8 cellular contexts compared by ENCODE assay signal in genomic region chr19:2720777-2721569, GRCh38. TPM values are rescaled to one million over a fixed set of nuclear protein-coding genes. Genes with fewer than 3 reads are reported as not detected.
DNase-seq lines count a peak whose midpoint lies in the region; ATAC-seq, FAIRE-seq and TF ChIP-seq lines count a peak whose summit lies in the region.

Gene DIRAS1, minus strand, starts transcription at chr19:2721372. Its CDS starts 3,566 bp downstream, at chr19:2717806.

- peaks cover 18 to 19% of the 10 kb centered on the region in 2 donors for H3K27me3 Mint-ChIP-seq in CD4-positive, alpha-beta memory T cell

- H2AFZ ChIP-seq in OCI-LY7 (ENCODE audit: low read length): no peak within 1 kb of the TSS

- POLR2A ChIA-PET in CD4-positive, alpha-beta memory T cell (lab: Charles Lee; ENCODE audit: partially characterized antibody): no interaction called here
- POLR2A ChIA-PET in OCI-LY7 (lab: Charles Lee): no interaction called here

- no peaks in the 10 kb centered on the region for H3K9me2 ChIP-seq in OCI-LY7 (ENCODE audit: insufficient read depth, low read length)

- 1% methylated on average over 34 to 99 of the region's 100 CpGs for WGBS in pancreas, 2 donors

- H4K20me1 ChIP-seq in OCI-LY7 (ENCODE audit: insufficient read depth, low read length): no peaks in the 10 kb centered on the region

- peaks cover 1 to 10% (median 4%) of the 10 kb centered on the region in 4 donors for H3K4me1 Mint-ChIP-seq in CD4-positive, alpha-beta memory T cell

- peaks cover 0 to under 1% (median 0%) of the 10 kb centered on the region in 8 donors for H3K9me3 Mint-ChIP-seq in CD4-positive, alpha-beta memory T cell

- peak within 1 kb of the TSS in 7 of 8 donors; percentile 17 to 70 (median 51) for H3K4me3 Mint-ChIP-seq in CD4-positive, alpha-beta memory T cell

- H3K4me2 ChIP-seq in OCI-LY7 (ENCODE audit: low read length): peak within 1 kb of the TSS; percentile 30; the same call in 1 of the 2 replicates

- no TSS peak for BruUV-seq in OCI-LY7 (replicated peaks; lab: Mats Ljungman, UMichigan)

- intact Hi-C loops in CD4-positive, alpha-beta memory T cell (cut with micrococcal nuclease): no loop called here
- intact Hi-C loops in OCI-LY7 (cut with micrococcal nuclease; ENCODE audit: unreplicated experiment) (no loop called here), pancreas (cut with DNase I) (no loop called here)

- TF ChIP-seq CTCF in OCI-LY7 (conservative IDR thresholded peaks at IDR 0.05; ENCODE audit: low read length) (no peak), fibroblast of the aortic adventitia (IDR thresholded peaks at IDR 0.05; ENCODE audit: insufficient read depth, low read length) (no peak), pancreas (IDR thresholded peaks at IDR 0.05) (no peak)

- H3K27me3 ChIP-seq in CD4-positive, alpha-beta memory T cell (ENCODE audit: insufficient read depth, low read length): peaks cover 5% of the 10 kb centered on the region
- H3K27me3 ChIP-seq in pancreas (no peaks in the 10 kb centered on the region), SJCRH30 (no peaks in the 10 kb centered on the region)
- peaks cover 25% of the 10 kb centered on the region for H3K27me3 ChIP-seq in effector memory CD4-positive, alpha-beta T cell (replicated peaks; ENCODE audit: control insufficient read depth, insufficient read depth, low read length, poor library complexity, severe bottlenecking)

- no peaks in the 10 kb centered on the region for H3K9me3 ChIP-seq in CD4-positive, alpha-beta memory T cell (ENCODE audit: control insufficient read depth in 1 of 2, low read length in 2 of 2)
- no peaks in the 10 kb centered on the region for H3K9me3 ChIP-seq in OCI-LY7 (ENCODE audit: low read length)
- H3K9me3 ChIP-seq in pancreas: no peaks in the 10 kb centered on the region
- no peaks in the 10 kb centered on the region for H3K9me3 ChIP-seq in effector memory CD4-positive, alpha-beta T cell (ENCODE audit: control insufficient read depth, low read length)
- no peaks in the 10 kb centered on the region for H3K9me3 ChIP-seq in SJCRH30 (replicated peaks)

- DNase-seq in CD4-positive, alpha-beta memory T cell: no peak
- DNase-seq in OCI-LY7 (ENCODE audit: low spot score) (no peak), fibroblast of the aortic adventitia (ENCODE audit: low read depth) (no peak), pancreas (peak in 1 of 6 donors; percentile 67), NAMALWA (ENCODE audit: low spot score) (no peak), SJCRH30 (no peak), kidney glomerular epithelial cell (lab: John Stamatoyannopoulos, UW) (no peak)
- no peak for DNase-seq in effector memory CD4-positive, alpha-beta T cell

- no peak within 1 kb of the TSS for H3K27ac ChIP-seq in CD4-positive, alpha-beta memory T cell (ENCODE audit: low read depth, low read length)
- no peak within 1 kb of the TSS for H3K27ac ChIP-seq in OCI-LY7 (ENCODE audit: low read depth, low read length, poor library complexity, severe bottlenecking)
- no peak within 1 kb of the TSS for H3K27ac ChIP-seq in pancreas
- no peak within 1 kb of the TSS for H3K27ac ChIP-seq in effector memory CD4-positive, alpha-beta T cell (ENCODE audit: insufficient read depth, low read length, poor library complexity, severe bottlenecking)
- no peak within 1 kb of the TSS for H3K27ac ChIP-seq in SJCRH30

- H3K36me3 ChIP-seq in CD4-positive, alpha-beta memory T cell (ENCODE audit: insufficient read depth, low read length): no peaks in the 10 kb centered on the region
- H3K36me3 ChIP-seq in OCI-LY7 (ENCODE audit: insufficient read depth, low read length): no peaks in the 10 kb centered on the region
- no peaks in the 10 kb centered on the region for H3K36me3 ChIP-seq in pancreas
- no peaks in the 10 kb centered on the region for H3K36me3 ChIP-seq in effector memory CD4-positive, alpha-beta T cell (ENCODE audit: control insufficient read depth, insufficient read depth, low read length)
- H3K36me3 ChIP-seq in SJCRH30: no peaks in the 10 kb centered on the region

- FAIRE-seq in pancreas (lab: Jason Lieb, UNC): no peak

- no peaks in the 10 kb centered on the region for H3K79me2 ChIP-seq in OCI-LY7 (ENCODE audit: insufficient read depth, low read depth, low read length)

- H3K27ac Mint-ChIP-seq in CD4-positive, alpha-beta memory T cell: no peak within 1 kb of the TSS

- H3K36me3 Mint-ChIP-seq in CD4-positive, alpha-beta memory T cell: peaks cover 0 to under 1% of the 10 kb centered on the region in 2 donors

- ATAC-seq in pancreas: peak in 3 of 4 donors; percentile 35 to 52 (median 41)

- no peaks in the 10 kb centered on the region for H3K4me1 ChIP-seq in CD4-positive, alpha-beta memory T cell (ENCODE audit: insufficient read depth, low read length)
- H3K4me1 ChIP-seq in OCI-LY7 (ENCODE audit: insufficient read depth, low read length, poor library complexity, severe bottlenecking): peaks cover 16% of the 10 kb centered on the region
- H3K4me1 ChIP-seq in pancreas: peaks cover 0 to 4% (median 0%) of the 10 kb centered on the region in 3 donors
- H3K4me1 ChIP-seq in effector memory CD4-positive, alpha-beta T cell (ENCODE audit: control insufficient read depth, insufficient read depth, low read length, poor library complexity, severe bottlenecking): peaks cover 10% of the 10 kb centered on the region
- no peaks in the 10 kb centered on the region for H3K4me1 ChIP-seq in SJCRH30

- H3K4me3 ChIP-seq in CD4-positive, alpha-beta memory T cell (ENCODE audit: low read length in 2 of 2): no peak within 1 kb of the TSS
- H3K4me3 ChIP-seq in OCI-LY7 (ENCODE audit: low read depth, low read length, poor library complexity, severe bottlenecking) (no peak within 1 kb of the TSS), fibroblast of the aortic adventitia (ENCODE audit: low read depth, low read length) (peak within 1 kb of the TSS; percentile 65), pancreas (peak within 1 kb of the TSS; percentile 20 to 52 (median 35)), SJCRH30 (no peak within 1 kb of the TSS)
- no peak within 1 kb of the TSS for H3K4me3 ChIP-seq in effector memory CD4-positive, alpha-beta T cell (ENCODE audit: insufficient read depth, low read depth, low read length, poor library complexity, severe bottlenecking)

- CTCF ChIA-PET in CD4-positive, alpha-beta memory T cell (lab: Charles Lee; ENCODE audit: partially characterized antibody): no interaction called here
- CTCF ChIA-PET in OCI-LY7 (lab: Charles Lee; ENCODE audit: unreplicated experiment): no interaction called here

RNA-seq across cellular contexts. Expression of gene DIRAS1, which starts in this region (rescaled TPM):
- not detected for total RNA-seq in CD4-positive, alpha-beta memory T cell
- not detected for polyA plus RNA-seq in CD4-positive, alpha-beta memory T cell
- 0.10 TPM in 1 of 2 replicates, not detected in the other for total RNA-seq in OCI-LY7 (2014; rRNA removed; shearing (Covaris generic))
- 0.52 TPM in 1 of 2 replicates, not detected in the other for total RNA-seq in OCI-LY7 (2022)
- total RNA-seq in fibroblast of the aortic adventitia (ENCODE audit: low replicate concordance): 3.9 and 14.9 TPM in 2 replicates
- 10 to 100 TPM in 1 of 6 donors, 1 to 10 TPM in 5; 2.7 to 16.3 (median 4.5) TPM for total RNA-seq in pancreas
- polyA plus RNA-seq in pancreas: 1 to 10 TPM; 2.4 to 2.8 TPM
- not detected in 2 replicates for total RNA-seq in SJCRH30 (2014; rRNA removed; shearing (Covaris generic))

Comparison
In these comparisons a context has a peak if more than half of its experiments do, and no peak if none do; other contexts are left out.
1. H3K4me3 ChIP-seq: peak in fibroblast of the aortic adventitia (single experiment) and pancreas (4 of 4); none in CD4-positive, alpha-beta memory T cell (0 of 2), OCI-LY7 (single experiment), effector memory CD4-positive, alpha-beta T cell (single experiment) and SJCRH30 (single experiment).